Comparison of ENCODE assay signal across 28 cellular contexts in the genomic region with DNA sequence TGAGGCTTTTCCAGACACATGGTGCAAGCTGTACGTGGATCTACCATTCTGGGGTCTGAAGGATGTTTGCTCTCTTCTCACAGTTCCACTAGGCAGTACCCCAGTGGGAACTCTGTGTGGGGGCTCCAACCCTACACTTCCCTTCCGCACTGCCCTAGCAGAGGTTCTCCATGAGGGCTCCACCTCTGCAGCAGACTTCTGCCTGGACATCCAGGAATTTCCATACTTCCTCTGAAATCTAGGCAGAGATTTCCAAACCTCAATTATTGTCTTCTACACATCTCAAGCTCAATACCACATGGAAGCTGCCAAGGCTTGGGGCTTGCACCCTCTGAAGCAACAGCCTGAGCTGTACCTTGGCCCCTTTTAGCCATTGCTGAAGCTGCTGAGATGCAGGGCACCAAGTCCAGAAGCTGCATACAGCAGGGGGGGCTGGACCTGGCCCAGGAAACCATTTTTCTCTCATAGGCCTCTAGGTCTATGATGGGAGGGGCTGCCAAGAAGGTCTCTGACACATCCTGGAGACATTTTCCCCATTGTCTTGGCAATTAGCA.
"Had no signal": no experiment of that assay in that cellular context is flagged by ENCODE, and none has a peak within 500 bp of the region (broad histone marks: within the 10 kb centered on the region; RNA-seq: fewer than 3 reads in every experiment).

No MANE protein-coding gene starts in this region.

- H3K27ac ChIP-seq: brain microvascular endothelial cell, Peyer's patch, RWPE1, SJCRH30, VCaP had no signal

- H3K4me3 ChIP-seq: MG63, Peyer's patch, SJCRH30 had no signal

- H3K9ac ChIP-seq: SK-N-SH had no signal

- H3K36me3 ChIP-seq: brain microvascular endothelial cell, MG63, Peyer's patch had no signal

- ATAC-seq: activated T-helper 17 cell treated with anti-CD3 and anti-CD28 coated beads, Interleukin-2, amount 50 U/mL, for 72 hours had no signal

- FAIRE-seq: colon had no signal

- DNase-seq: activated CD4-positive, alpha-beta memory T cell treated with anti-CD3 and anti-CD28 coated beads, Interleukin-2, amount 10 ng/mL, durations not matched to agents 7 days and 5 days; activated CD4-positive, alpha-beta T cell treated with anti-CD3 and anti-CD28 coated beads, Interleukin-2, amount 10 ng/mL, durations not matched to agents 7 days and 5 days; activated CD4-positive, CD25-positive, alpha-beta regulatory T cell; activated gamma-delta T cell; activated naive CD4-positive, alpha-beta T cell treated with anti-CD3 and anti-CD28 coated beads for 36 hours; activated T-cell treated with anti-CD3 and anti-CD28 coated beads for 4 hours; activated T-cell treated with anti-CD3 and anti-CD28 coated beads, Interleukin-2, amount 50 U/mL, for 48 hours; brain microvascular endothelial cell; cerebellar nuclear complex; MG63; MV-4-11; NCI-H1092 treated with DMSO at 0.1 percent for 48 hours; NCI-H1436; NCI-H1694 treated with DMSO at 0.1 percent for 48 hours; NCI-H2029 treated with DMSO at 0.1 percent for 48 hours; NCI-H345; NCI-H510A; NCI-H526 treated with DMSO at 0.1 percent for 48 hours; NK-92 treated with Interleukin-12 subunit alpha and Interleukin-12 subunit beta, amount 100 ng/mL, for 24 hours; Peyer's patch; Right ventricle myocardium superior; SK-N-SH; T-helper 1 cell had no signal

- H3K27me3 ChIP-seq: brain microvascular endothelial cell, MG63, Peyer's patch, SJCRH30 had no signal

- H3K4me1 ChIP-seq: Peyer's patch, SJCRH30 had no signal

- H3K4me2 ChIP-seq: SK-N-SH had no signal

- H3K9me3 ChIP-seq: SK-N-SH had no signal
